Comparison of ENCODE assay signal across 19 cellular contexts in genomic region chr11:69287968-69288882, GRCh38. TPM values are rescaled to one million over a fixed set of nuclear protein-coding genes. Genes with fewer than 3 reads are reported as not detected.
DNase-seq lines count a peak whose midpoint lies in the region; ATAC-seq and TF ChIP-seq lines count a peak whose summit lies in the region.
"Had no signal": no experiment of that assay in that cellular context is flagged by ENCODE, and none has a peak within 500 bp of the region (broad histone marks: within the 10 kb centered on the region; RNA-seq: fewer than 3 reads in every experiment).

No MANE protein-coding gene starts in this region.

- H3K36me3 ChIP-seq in colonic mucosa, result no peaks in the 10 kb centered on the region
- no peaks in the 10 kb centered on the region for H3K36me3 ChIP-seq in lung (ENCODE audit: control insufficient read depth in 2 of 2, insufficient read depth in 2 of 2, low read length in 2 of 2)
- H3K36me3 ChIP-seq: thyroid gland had no signal

- peak; percentile 77 for DNase-seq in A172 (ENCODE audit: low spot score)
- DNase-seq in colonic mucosa, result peak; percentile 95
- peak; percentile 83 for DNase-seq in lung (ENCODE audit: low spot score)
- DNase-seq in NOMO-1 treated with dmso at 0.1 percent for 144 hours (lab: John Stamatoyannopoulos, UW; ENCODE audit: unreplicated experiment), result no peak
- DNase-seq in medulla oblongata (ENCODE audit: extremely low spot score), result no peak
- no peak for DNase-seq in activated CD4-positive, alpha-beta T cell treated with anti-CD3 and anti-CD28 coated beads, Interleukin-2, amount 50 U/mL, for 4 hours
- no peak for DNase-seq in amygdala (lab: John Stamatoyannopoulos, UW)
- DNase-seq: activated CD4-positive, alpha-beta T cell treated with anti-CD3 and anti-CD28 coated beads, Interleukin-2, amount 50 U/mL, for 48 hours; activated naive CD8-positive, alpha-beta T cell treated with anti-CD3 and anti-CD28 coated beads, Interleukin-2, amount 50 U/mL, for 24 hours; activated T-cell treated with anti-CD3 and anti-CD28 coated beads, Interleukin-2, amount 50 U/mL, for 4 hours; CD8-positive, alpha-beta T cell; EL; foreskin fibroblast; midbrain; SK-N-SH; stimulated activated CD4-positive, alpha-beta T cell treated with anti-CD3 and anti-CD28 coated beads, Interleukin-4, amount 100 ng/mL, for 4 hours; thyroid gland had no signal

- H3K4me3 ChIP-seq in colonic mucosa (no peak overlapping the region), lung (no peak overlapping the region)
- H3K4me3 ChIP-seq: thyroid gland had no signal

- H3K27ac ChIP-seq in colonic mucosa, result peak overlapping the region; percentile 75
- peak overlapping the region in 1 of 2 donors; percentile 70 for H3K27ac ChIP-seq in lung (ENCODE audit: low read depth in 1 of 2, low read length in 1 of 2)
- H3K27ac ChIP-seq: thyroid gland had no signal

- no peak for TF ChIP-seq RAD21 in Ishikawa (IDR thresholded peaks at IDR 0.05; ENCODE audit: low read depth)

- ATAC-seq in lung (ENCODE audit: insufficient read depth, low FRiP score), result peak; percentile 87
- ATAC-seq: activated naive CD8-positive, alpha-beta T cell treated with anti-CD3 and anti-CD28 coated beads, Interleukin-2, amount 50 U/mL, for 24 hours; activated T-cell treated with anti-CD3 and anti-CD28 coated beads, Interleukin-2, amount 50 U/mL, for 4 hours; CD8-positive, alpha-beta T cell had no signal

- H3K9ac ChIP-seq in colonic mucosa (ENCODE audit: low read depth in 2 of 2, low read length in 2 of 2), result peak overlapping the region; percentile 54
- H3K9ac ChIP-seq: SK-N-SH had no signal

- TF ChIP-seq EP300 in Ishikawa (IDR thresholded peaks at IDR 0.05; ENCODE audit: borderline replicate concordance), result no peak

- no peaks in the 10 kb centered on the region for H3K27me3 ChIP-seq in colonic mucosa
- no peaks in the 10 kb centered on the region for H3K27me3 ChIP-seq in lung (ENCODE audit: control insufficient read depth, insufficient read depth)
- H3K27me3 ChIP-seq: thyroid gland had no signal

- H3K4me1 ChIP-seq in colonic mucosa (no peaks in the 10 kb centered on the region), lung (ENCODE audit: control insufficient read depth in 2 of 2, insufficient read depth in 2 of 2, low read length in 2 of 2) (peaks cover 0 to 11% of the 10 kb centered on the region in 2 donors)
- H3K4me1 ChIP-seq: thyroid gland had no signal

- 75 to 85% methylated on average over 20 of the region's 20 CpGs for WGBS in lung, 2 donors

- no peaks in the 10 kb centered on the region for H3K9me3 ChIP-seq in colonic mucosa
- H3K9me3 ChIP-seq in lung (ENCODE audit: control insufficient read depth in 2 of 2, insufficient read depth in 1 of 2, low read length in 1 of 2), result no peaks in the 10 kb centered on the region
- H3K9me3 ChIP-seq: SK-N-SH, thyroid gland had no signal

- intact Hi-C loops in colonic mucosa (cut with DNase I), result no loop called here

- TF ChIP-seq CTCF in colonic mucosa (IDR thresholded peaks at IDR 0.05) (no peak), lung (IDR thresholded peaks at IDR 0.05; ENCODE audit: control extremely low read depth, extremely low read depth) (no peak)

TF ChIP-seq in Ishikawa, 13 proteins besides CTCF, POLR2A, EP300 and RAD21:
- TF ChIP-seq MAX (IDR thresholded peaks at IDR 0.05), result peak; percentile 34; the same call in 1 of the 2 replicates
- TF ChIP-seq NFIC (IDR thresholded peaks at IDR 0.05), result no peak

RNA-seq across cellular contexts. Expression of gene MYEOV, which starts 5.7 kb away (rescaled TPM):
- total RNA-seq in A172 (2014; rRNA removed; shearing (Covaris generic)), result 68.7 and 130 TPM in 2 replicates
- total RNA-seq in colonic mucosa (1 to 10 TPM; 4.5 to 8.2 TPM), lung (under 1 TPM; 0.52 to 0.77 TPM)
- polyA plus RNA-seq in lung, result under 1 TPM; 0.37 to 0.82 TPM
- total RNA-seq: skeletal muscle tissue had no signal

Comparison
In these comparisons a context has a peak if more than half of its experiments do, and no peak if none do; other contexts are left out.
1. DNase-seq: peak in A172 (single experiment), colonic mucosa (single experiment) and lung (single experiment); none in NOMO-1 treated with dmso at 0.1 percent for 144 hours (single experiment), medulla oblongata (single experiment), activated CD4-positive, alpha-beta T cell treated with anti-CD3 and anti-CD28 coated beads, Interleukin-2, amount 50 U/mL, for 4 hours (0 of 2) and amygdala (0 of 56).